8 cellular contexts compared by ENCODE assay signal in the genomic region with DNA sequence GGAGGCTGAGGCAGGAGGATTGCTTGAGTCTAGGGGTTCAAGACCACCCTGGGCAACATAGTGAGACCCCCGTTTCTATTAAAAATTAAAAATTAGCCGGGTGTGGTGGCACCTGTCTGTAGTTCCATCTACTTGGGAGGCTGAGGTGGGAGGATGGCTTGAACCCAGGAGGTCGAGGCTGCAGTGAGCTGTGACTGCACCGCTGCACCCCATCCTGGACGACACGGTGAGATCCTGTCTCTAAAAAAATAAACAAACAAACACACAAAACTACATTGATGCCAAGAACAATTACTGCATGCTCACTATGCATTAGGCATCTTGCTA. TPM values are rescaled to one million over a fixed set of nuclear protein-coding genes. Genes with fewer than 3 reads are reported as not detected.
DNase-seq lines count a peak whose midpoint lies in the region; ATAC-seq, FAIRE-seq and TF ChIP-seq lines count a peak whose summit lies in the region.

No MANE protein-coding gene starts in this region.

- H3K4me1 ChIP-seq in keratinocyte (ENCODE audit: control insufficient read depth, extremely low read depth, insufficient read depth, low read length) = peaks cover 20% of the 10 kb centered on the region

- H3K36me3 Mint-ChIP-seq in activated CD4-positive, alpha-beta T cell treated with anti-CD3 and anti-CD28 coated beads for 36 hours (ENCODE audit: low read depth) = no peaks in the 10 kb centered on the region

- H3K4me2 ChIP-seq in keratinocyte (ENCODE audit: control insufficient read depth, extremely low read depth, insufficient read depth, low read depth, low read length) = peak overlapping the region; percentile 72

- H3K9me1 ChIP-seq in keratinocyte (ENCODE audit: control insufficient read depth, extremely low read depth, insufficient read depth, low read length) = no peaks in the 10 kb centered on the region

- peak overlapping the region; percentile 99 for H2AFZ ChIP-seq in keratinocyte (ENCODE audit: control insufficient read depth, low read length)

- intact Hi-C loops in activated CD4-positive, alpha-beta T cell treated with anti-CD3 and anti-CD28 coated beads for 36 hours (cut with DNase I, micrococcal nuclease) = loop anchor here (1.0 to 2.0 kb wide), 9 partner anchors 48 to 872 kb away; partner anchors contain the start of genes EIF3B (in 2 of the 2), BRAT1 (in 1 of the 2), LFNG (in 1 of the 2) and MAD1L1 (in 1 of the 2)

- H3K4me1 Mint-ChIP-seq in activated CD4-positive, alpha-beta T cell treated with anti-CD3 and anti-CD28 coated beads for 36 hours = peaks cover 41% of the 10 kb centered on the region

- CTCF ChIA-PET in activated CD4-positive, alpha-beta T cell treated with anti-CD3 and anti-CD28 coated beads for 36 hours (lab: Charles Lee) = no interaction called here

- H3K9ac ChIP-seq in keratinocyte (ENCODE audit: control insufficient read depth, extremely low read depth, insufficient read depth, low read length) = peak overlapping the region; percentile 55

- peak overlapping the region; percentile 44 to 87 (median 61) for H3K4me3 ChIP-seq in keratinocyte (ENCODE audit: control insufficient read depth in 2 of 3, extremely low read depth in 1 of 3, insufficient read depth in 2 of 3, low read depth in 1 of 3, low read length in 3 of 3)

- no peaks in the 10 kb centered on the region for H3K79me2 ChIP-seq in keratinocyte (ENCODE audit: control insufficient read depth, insufficient read depth, low read length)

- H3K27ac Mint-ChIP-seq in activated CD4-positive, alpha-beta T cell treated with anti-CD3 and anti-CD28 coated beads for 36 hours = no peak overlapping the region

- H3K36me3 ChIP-seq in keratinocyte (ENCODE audit: control insufficient read depth in 2 of 2, extremely low read depth in 1 of 2, insufficient read depth in 2 of 2, low read length in 2 of 2) = no peaks in the 10 kb centered on the region

- no peaks in the 10 kb centered on the region for H3K27me3 ChIP-seq in keratinocyte (ENCODE audit: control insufficient read depth, extremely low read depth, insufficient read depth, low read length)

- H3K27ac ChIP-seq in angular gyrus (ENCODE audit: low read depth, low read length) = peak overlapping the region; percentile 32
- no peak overlapping the region for H3K27ac ChIP-seq in keratinocyte (ENCODE audit: control insufficient read depth, insufficient read depth, low read length)
- H3K27ac ChIP-seq in temporal lobe (ENCODE audit: low read depth, low read length) = peak overlapping the region; percentile 24

- FAIRE-seq in keratinocyte (lab: Jason Lieb, UNC) = no peak

- peak overlapping the region; percentile 79 for H3K4me3 Mint-ChIP-seq in activated CD4-positive, alpha-beta T cell treated with anti-CD3 and anti-CD28 coated beads for 36 hours

- no peak for DNase-seq in activated CD4-positive, alpha-beta T cell treated with anti-CD3 and anti-CD28 coated beads for 36 hours
- no peak for DNase-seq in activated CD4-positive, alpha-beta T cell treated with anti-CD3 and anti-CD28 coated beads for 48 hours
- no peak for DNase-seq in keratinocyte (ENCODE audit: low read depth, low spot score)
- DNase-seq in NCI-H510A (lab: John Stamatoyannopoulos, UW) = no peak
- no peak for DNase-seq in NCI-H128 (lab: John Stamatoyannopoulos, UW; ENCODE audit: unreplicated experiment)

- TF ChIP-seq CTCF in keratinocyte (optimal IDR thresholded peaks at IDR 0.05 in 1 of 3, IDR thresholded peaks at IDR 0.05 in 1 of 3, conservative IDR thresholded peaks at IDR 0.05 in 1 of 3; ENCODE audit: extremely low read depth in 1 of 3, insufficient read depth in 2 of 3, low read length in 3 of 3) = no peak

- H3K9me3 Mint-ChIP-seq in activated CD4-positive, alpha-beta T cell treated with anti-CD3 and anti-CD28 coated beads for 36 hours (ENCODE audit: low read depth) = peaks cover 4% of the 10 kb centered on the region

- dilution Hi-C loops in keratinocyte (cut with MboI; ENCODE audit: extremely low pct_ligation_motif_present, low sequenced_read_pairs) = no loop called here

- H3K27me3 Mint-ChIP-seq in activated CD4-positive, alpha-beta T cell treated with anti-CD3 and anti-CD28 coated beads for 36 hours = peaks cover 6% of the 10 kb centered on the region

- no peaks in the 10 kb centered on the region for H4K20me1 ChIP-seq in keratinocyte (ENCODE audit: control insufficient read depth, extremely low read depth, insufficient read depth, low read length)

- no peak for ATAC-seq in activated CD4-positive, alpha-beta T cell treated with anti-CD3 and anti-CD28 coated beads for 36 hours
- no peak for ATAC-seq in HG03460 (IDR thresholded peaks at IDR 0.05; ENCODE audit: unreplicated experiment)

- no peaks in the 10 kb centered on the region for H3K9me3 ChIP-seq in keratinocyte (ENCODE audit: control insufficient read depth, low read depth, low read length)

- POLR2A ChIA-PET in activated CD4-positive, alpha-beta T cell treated with anti-CD3 and anti-CD28 coated beads for 36 hours (lab: Charles Lee) = interaction anchor here (0.5 to 1.0 kb wide), 2 partner anchors 45 to 47 kb away, joined by 4 read pairs; no protein-coding TSS in a partner anchor

RNA-seq across cellular contexts. Expression of gene CHST12, which starts 0.8 kb away (rescaled TPM):
- total RNA-seq in activated CD4-positive, alpha-beta T cell treated with anti-CD3 and anti-CD28 coated beads for 36 hours = 1 to 10 TPM; 1.8 to 1.9 TPM
- polyA plus RNA-seq in keratinocyte = 5.0 to 8.3 TPM (median 7.0 TPM) in 3 replicates
- 3.1 TPM for polyA plus RNA-seq in keratinocyte (2011; ENCODE audit: low read depth)
- polyA plus RNA-seq in keratinocyte (2011; cell fraction: cytosol; rRNA removed) = 3.5 and 7.6 TPM in 2 replicates
- polyA plus RNA-seq in keratinocyte (2011; cell fraction: nucleus; rRNA removed) = 8.3 and 12.2 TPM in 2 replicates
- polyA plus RNA-seq in keratinocyte (2012; ENCODE audit: low replicate concordance) = 4.7 and 7.9 TPM in 2 replicates
- 2.7 to 6.8 TPM (median 3.4 TPM) in 3 replicates for polyA minus RNA-seq in keratinocyte
- 17.1 TPM for polyA minus RNA-seq in keratinocyte (2011; cell fraction: cytosol; rRNA and poly(A)+ RNA removed)
- 10.3 and 11.1 TPM in 2 replicates for polyA minus RNA-seq in keratinocyte (2011; cell fraction: nucleus; rRNA and poly(A)+ RNA removed)
- total RNA-seq in temporal lobe = 2.2 TPM

RNA-seq across cellular contexts. Expression of gene EIF3B, which starts 48.0 kb away (rescaled TPM):
- total RNA-seq in activated CD4-positive, alpha-beta T cell treated with anti-CD3 and anti-CD28 coated beads for 36 hours = 100 to 1,000 TPM; 185 to 227 TPM
- 119 to 169 TPM (median 144 TPM) in 3 replicates for polyA plus RNA-seq in keratinocyte
- 278 TPM for polyA plus RNA-seq in keratinocyte (2011; ENCODE audit: low read depth)
- 116 and 141 TPM in 2 replicates for polyA plus RNA-seq in keratinocyte (2011; cell fraction: cytosol; rRNA removed)
- polyA plus RNA-seq in keratinocyte (2011; cell fraction: nucleus; rRNA removed) = 229 and 245 TPM in 2 replicates
- 114 and 215 TPM in 2 replicates for polyA plus RNA-seq in keratinocyte (2012; ENCODE audit: low replicate concordance)
- 134 to 169 TPM (median 149 TPM) in 3 replicates for polyA minus RNA-seq in keratinocyte
- 125 TPM for polyA minus RNA-seq in keratinocyte (2011; cell fraction: cytosol; rRNA and poly(A)+ RNA removed)
- polyA minus RNA-seq in keratinocyte (2011; cell fraction: nucleus; rRNA and poly(A)+ RNA removed) = 77.9 and 154 TPM in 2 replicates
- total RNA-seq in temporal lobe = 47.2 TPM
